Comparison of ENCODE assay signal across 2 cellular contexts in the genomic region with DNA sequence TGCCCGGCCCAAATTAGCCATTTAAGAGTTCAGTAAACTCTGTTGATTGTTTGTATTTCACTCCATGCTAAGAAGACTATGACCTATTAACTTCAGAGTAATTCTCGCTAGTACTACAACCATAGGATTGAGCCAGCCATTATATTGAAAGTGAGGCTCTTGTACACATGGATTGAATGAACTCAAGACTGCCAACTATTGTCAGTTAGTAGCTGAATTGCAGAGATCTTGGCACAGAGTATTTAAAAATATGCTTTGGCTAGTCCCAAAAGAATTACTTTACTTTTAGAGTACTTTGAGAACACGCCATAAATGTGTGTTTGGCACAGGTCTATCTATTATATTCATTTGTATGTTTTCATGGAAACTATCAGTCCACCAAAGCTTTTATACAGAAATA.
TF ChIP-seq lines count a peak whose summit lies in the region.

No MANE protein-coding gene starts in this region.

TF ChIP-seq in HCT116, 20 proteins besides CTCF, POLR2A, EP300 and RAD21 (continued from another document):
- TF ChIP-seq, protein P1, sequence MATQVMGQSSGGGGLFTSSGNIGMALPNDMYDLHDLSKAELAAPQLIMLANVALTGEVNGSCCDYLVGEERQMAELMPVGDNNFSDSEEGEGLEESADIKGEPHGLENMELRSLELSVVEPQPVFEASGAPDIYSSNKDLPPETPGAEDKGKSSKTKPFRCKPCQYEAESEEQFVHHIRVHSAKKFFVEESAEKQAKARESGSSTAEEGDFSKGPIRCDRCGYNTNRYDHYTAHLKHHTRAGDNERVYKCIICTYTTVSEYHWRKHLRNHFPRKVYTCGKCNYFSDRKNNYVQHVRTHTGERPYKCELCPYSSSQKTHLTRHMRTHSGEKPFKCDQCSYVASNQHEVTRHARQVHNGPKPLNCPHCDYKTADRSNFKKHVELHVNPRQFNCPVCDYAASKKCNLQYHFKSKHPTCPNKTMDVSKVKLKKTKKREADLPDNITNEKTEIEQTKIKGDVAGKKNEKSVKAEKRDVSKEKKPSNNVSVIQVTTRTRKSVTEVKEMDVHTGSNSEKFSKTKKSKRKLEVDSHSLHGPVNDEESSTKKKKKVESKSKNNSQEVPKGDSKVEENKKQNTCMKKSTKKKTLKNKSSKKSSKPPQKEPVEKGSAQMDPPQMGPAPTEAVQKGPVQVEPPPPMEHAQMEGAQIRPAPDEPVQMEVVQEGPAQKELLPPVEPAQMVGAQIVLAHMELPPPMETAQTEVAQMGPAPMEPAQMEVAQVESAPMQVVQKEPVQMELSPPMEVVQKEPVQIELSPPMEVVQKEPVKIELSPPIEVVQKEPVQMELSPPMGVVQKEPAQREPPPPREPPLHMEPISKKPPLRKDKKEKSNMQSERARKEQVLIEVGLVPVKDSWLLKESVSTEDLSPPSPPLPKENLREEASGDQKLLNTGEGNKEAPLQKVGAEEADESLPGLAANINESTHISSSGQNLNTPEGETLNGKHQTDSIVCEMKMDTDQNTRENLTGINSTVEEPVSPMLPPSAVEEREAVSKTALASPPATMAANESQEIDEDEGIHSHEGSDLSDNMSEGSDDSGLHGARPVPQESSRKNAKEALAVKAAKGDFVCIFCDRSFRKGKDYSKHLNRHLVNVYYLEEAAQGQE (IDR thresholded peaks at IDR 0.05; ENCODE audit: low read depth): no peak
- TF ChIP-seq, protein P2, sequence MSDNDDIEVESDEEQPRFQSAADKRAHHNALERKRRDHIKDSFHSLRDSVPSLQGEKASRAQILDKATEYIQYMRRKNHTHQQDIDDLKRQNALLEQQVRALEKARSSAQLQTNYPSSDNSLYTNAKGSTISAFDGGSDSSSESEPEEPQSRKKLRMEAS (IDR thresholded peaks at IDR 0.05): no peak
- no peak for TF ChIP-seq ELF1 (IDR thresholded peaks at IDR 0.05; ENCODE audit: borderline replicate concordance, low read depth)
- no peak for TF ChIP-seq SIN3A (IDR thresholded peaks at IDR 0.05; ENCODE audit: low read depth)
- no peak for TF ChIP-seq TCF7L2 (IDR thresholded peaks at IDR 0.05; ENCODE audit: borderline replicate concordance, extremely low read depth, insufficient read depth, insufficient read length)
- no peak for TF ChIP-seq JUND (IDR thresholded peaks at IDR 0.05)
- no peak for TF ChIP-seq CEBPB (IDR thresholded peaks at IDR 0.05; ENCODE audit: low read depth)

TF ChIP-seq in SK-N-SH treated with all-trans-retinoic acid at 6 μM for 48 hours, 23 proteins besides CTCF, POLR2A, EP300 and RAD21 (continued from another document):
- TF ChIP-seq, protein P3, sequence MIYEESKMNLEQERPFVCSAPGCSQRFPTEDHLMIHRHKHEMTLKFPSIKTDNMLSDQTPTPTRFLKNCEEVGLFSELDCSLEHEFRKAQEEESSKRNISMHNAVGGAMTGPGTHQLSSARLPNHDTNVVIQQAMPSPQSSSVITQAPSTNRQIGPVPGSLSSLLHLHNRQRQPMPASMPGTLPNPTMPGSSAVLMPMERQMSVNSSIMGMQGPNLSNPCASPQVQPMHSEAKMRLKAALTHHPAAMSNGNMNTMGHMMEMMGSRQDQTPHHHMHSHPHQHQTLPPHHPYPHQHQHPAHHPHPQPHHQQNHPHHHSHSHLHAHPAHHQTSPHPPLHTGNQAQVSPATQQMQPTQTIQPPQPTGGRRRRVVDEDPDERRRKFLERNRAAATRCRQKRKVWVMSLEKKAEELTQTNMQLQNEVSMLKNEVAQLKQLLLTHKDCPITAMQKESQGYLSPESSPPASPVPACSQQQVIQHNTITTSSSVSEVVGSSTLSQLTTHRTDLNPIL (CRISPR knock-in tag; IDR thresholded peaks at IDR 0.05; ENCODE audit: low read depth): no peak
- TF ChIP-seq ESRRG (CRISPR knock-in tag; IDR thresholded peaks at IDR 0.05) (no peak), ZNF8 (CRISPR knock-in tag; IDR thresholded peaks at IDR 0.05) (no peak), ZFP30 (CRISPR knock-in tag; IDR thresholded peaks at IDR 0.05) (no peak)
